In the genomic region with DNA sequence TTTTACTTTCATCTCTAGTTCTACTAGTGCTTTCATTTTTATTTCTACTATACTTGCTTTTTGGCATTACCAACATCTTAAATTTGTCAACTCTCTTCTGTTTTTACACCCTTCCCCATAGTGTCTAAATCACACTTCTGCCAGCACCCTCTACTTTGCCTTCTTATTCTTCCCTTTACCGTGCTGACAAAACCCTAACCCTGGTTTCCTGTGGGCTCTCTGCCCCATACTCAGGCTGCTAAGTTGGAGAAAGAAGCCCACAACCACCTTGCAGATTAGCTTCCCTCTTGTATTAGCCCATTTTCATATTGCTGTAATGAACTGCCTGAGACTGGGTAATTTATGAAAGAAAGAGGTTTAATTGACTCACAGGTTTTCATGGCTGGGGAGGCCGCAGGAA, we compare ENCODE assay signal across 1 cellular context.
TF ChIP-seq lines count a peak whose summit lies in the region.

No MANE protein-coding gene starts in this region.

TF ChIP-seq in GM23338, 12 proteins besides CTCF, POLR2A, EP300 and RAD21:
- no peak for TF ChIP-seq POLR2AphosphoS5 (IDR thresholded peaks at IDR 0.05; ENCODE audit: low read depth)
- no peak for TF ChIP-seq EZH2phosphoT487 (IDR thresholded peaks at IDR 0.05; ENCODE audit: unreplicated experiment)
- TF ChIP-seq, protein P1, sequence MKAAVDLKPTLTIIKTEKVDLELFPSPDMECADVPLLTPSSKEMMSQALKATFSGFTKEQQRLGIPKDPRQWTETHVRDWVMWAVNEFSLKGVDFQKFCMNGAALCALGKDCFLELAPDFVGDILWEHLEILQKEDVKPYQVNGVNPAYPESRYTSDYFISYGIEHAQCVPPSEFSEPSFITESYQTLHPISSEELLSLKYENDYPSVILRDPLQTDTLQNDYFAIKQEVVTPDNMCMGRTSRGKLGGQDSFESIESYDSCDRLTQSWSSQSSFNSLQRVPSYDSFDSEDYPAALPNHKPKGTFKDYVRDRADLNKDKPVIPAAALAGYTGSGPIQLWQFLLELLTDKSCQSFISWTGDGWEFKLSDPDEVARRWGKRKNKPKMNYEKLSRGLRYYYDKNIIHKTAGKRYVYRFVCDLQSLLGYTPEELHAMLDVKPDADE (IDR thresholded peaks at IDR 0.05): no peak
- TF ChIP-seq ZNF114 (CRISPR knock-in tag; IDR thresholded peaks at IDR 0.05): no peak
- no peak for TF ChIP-seq CREB1 (CRISPR knock-in tag; IDR thresholded peaks at IDR 0.05; ENCODE audit: low read depth)
- TF ChIP-seq, protein P2, sequence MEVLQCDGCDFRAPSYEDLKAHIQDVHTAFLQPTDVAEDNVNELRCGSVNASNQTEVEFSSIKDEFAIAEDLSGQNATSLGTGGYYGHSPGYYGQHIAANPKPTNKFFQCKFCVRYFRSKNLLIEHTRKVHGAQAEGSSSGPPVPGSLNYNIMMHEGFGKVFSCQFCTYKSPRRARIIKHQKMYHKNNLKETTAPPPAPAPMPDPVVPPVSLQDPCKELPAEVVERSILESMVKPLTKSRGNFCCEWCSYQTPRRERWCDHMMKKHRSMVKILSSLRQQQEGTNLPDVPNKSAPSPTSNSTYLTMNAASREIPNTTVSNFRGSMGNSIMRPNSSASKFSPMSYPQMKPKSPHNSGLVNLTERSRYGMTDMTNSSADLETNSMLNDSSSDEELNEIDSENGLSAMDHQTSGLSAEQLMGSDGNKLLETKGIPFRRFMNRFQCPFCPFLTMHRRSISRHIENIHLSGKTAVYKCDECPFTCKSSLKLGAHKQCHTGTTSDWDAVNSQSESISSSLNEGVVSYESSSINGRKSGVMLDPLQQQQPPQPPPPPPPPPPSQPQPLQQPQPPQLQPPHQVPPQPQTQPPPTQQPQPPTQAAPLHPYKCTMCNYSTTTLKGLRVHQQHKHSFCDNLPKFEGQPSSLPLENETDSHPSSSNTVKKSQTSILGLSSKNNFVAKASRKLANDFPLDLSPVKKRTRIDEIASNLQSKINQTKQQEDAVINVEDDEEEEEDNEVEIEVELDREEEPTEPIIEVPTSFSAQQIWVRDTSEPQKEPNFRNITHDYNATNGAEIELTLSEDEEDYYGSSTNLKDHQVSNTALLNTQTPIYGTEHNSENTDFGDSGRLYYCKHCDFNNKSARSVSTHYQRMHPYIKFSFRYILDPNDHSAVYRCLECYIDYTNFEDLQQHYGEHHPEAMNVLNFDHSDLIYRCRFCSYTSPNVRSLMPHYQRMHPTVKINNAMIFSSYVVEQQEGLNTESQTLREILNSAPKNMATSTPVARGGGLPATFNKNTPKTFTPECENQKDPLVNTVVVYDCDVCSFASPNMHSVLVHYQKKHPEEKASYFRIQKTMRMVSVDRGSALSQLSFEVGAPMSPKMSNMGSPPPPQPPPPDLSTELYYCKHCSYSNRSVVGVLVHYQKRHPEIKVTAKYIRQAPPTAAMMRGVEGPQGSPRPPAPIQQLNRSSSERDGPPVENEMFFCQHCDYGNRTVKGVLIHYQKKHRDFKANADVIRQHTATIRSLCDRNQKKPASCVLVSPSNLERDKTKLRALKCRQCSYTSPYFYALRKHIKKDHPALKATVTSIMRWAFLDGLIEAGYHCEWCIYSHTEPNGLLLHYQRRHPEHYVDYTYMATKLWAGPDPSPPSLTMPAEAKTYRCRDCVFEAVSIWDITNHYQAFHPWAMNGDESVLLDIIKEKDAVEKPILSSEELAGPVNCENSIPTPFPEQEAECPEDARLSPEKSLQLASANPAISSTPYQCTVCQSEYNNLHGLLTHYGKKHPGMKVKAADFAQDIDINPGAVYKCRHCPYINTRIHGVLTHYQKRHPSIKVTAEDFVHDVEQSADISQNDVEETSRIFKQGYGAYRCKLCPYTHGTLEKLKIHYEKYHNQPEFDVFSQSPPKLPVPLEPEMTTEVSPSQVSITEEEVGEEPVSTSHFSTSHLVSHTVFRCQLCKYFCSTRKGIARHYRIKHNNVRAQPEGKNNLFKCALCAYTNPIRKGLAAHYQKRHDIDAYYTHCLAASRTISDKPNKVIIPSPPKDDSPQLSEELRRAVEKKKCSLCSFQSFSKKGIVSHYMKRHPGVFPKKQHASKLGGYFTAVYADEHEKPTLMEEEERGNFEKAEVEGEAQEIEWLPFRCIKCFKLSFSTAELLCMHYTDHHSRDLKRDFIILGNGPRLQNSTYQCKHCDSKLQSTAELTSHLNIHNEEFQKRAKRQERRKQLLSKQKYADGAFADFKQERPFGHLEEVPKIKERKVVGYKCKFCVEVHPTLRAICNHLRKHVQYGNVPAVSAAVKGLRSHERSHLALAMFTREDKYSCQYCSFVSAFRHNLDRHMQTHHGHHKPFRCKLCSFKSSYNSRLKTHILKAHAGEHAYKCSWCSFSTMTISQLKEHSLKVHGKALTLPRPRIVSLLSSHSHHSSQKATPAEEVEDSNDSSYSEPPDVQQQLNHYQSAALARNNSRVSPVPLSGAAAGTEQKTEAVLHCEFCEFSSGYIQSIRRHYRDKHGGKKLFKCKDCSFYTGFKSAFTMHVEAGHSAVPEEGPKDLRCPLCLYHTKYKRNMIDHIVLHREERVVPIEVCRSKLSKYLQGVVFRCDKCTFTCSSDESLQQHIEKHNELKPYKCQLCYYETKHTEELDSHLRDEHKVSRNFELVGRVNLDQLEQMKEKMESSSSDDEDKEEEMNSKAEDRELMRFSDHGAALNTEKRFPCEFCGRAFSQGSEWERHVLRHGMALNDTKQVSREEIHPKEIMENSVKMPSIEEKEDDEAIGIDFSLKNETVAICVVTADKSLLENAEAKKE (CRISPR knock-in tag; IDR thresholded peaks at IDR 0.05): no peak
- TF ChIP-seq NANOG (IDR thresholded peaks at IDR 0.05; ENCODE audit: borderline replicate concordance): no peak
- TF ChIP-seq EZH2 (IDR thresholded peaks at IDR 0.05; ENCODE audit: low read depth, unreplicated experiment): no peak
- TF ChIP-seq, protein P3, sequence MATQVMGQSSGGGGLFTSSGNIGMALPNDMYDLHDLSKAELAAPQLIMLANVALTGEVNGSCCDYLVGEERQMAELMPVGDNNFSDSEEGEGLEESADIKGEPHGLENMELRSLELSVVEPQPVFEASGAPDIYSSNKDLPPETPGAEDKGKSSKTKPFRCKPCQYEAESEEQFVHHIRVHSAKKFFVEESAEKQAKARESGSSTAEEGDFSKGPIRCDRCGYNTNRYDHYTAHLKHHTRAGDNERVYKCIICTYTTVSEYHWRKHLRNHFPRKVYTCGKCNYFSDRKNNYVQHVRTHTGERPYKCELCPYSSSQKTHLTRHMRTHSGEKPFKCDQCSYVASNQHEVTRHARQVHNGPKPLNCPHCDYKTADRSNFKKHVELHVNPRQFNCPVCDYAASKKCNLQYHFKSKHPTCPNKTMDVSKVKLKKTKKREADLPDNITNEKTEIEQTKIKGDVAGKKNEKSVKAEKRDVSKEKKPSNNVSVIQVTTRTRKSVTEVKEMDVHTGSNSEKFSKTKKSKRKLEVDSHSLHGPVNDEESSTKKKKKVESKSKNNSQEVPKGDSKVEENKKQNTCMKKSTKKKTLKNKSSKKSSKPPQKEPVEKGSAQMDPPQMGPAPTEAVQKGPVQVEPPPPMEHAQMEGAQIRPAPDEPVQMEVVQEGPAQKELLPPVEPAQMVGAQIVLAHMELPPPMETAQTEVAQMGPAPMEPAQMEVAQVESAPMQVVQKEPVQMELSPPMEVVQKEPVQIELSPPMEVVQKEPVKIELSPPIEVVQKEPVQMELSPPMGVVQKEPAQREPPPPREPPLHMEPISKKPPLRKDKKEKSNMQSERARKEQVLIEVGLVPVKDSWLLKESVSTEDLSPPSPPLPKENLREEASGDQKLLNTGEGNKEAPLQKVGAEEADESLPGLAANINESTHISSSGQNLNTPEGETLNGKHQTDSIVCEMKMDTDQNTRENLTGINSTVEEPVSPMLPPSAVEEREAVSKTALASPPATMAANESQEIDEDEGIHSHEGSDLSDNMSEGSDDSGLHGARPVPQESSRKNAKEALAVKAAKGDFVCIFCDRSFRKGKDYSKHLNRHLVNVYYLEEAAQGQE (IDR thresholded peaks at IDR 0.05; ENCODE audit: unreplicated experiment): no peak
- no peak for TF ChIP-seq JUNB (IDR thresholded peaks at IDR 0.05; ENCODE audit: unreplicated experiment)
- no peak for TF ChIP-seq STAT1 (IDR thresholded peaks at IDR 0.05; ENCODE audit: unreplicated experiment)
- TF ChIP-seq ZNF331 (CRISPR knock-in tag; IDR thresholded peaks at IDR 0.05; ENCODE audit: low read depth): no peak
TF ChIP-seq in GM23338: peak in this region for 0.
